3 cellular contexts compared by ENCODE assay signal in the genomic region with DNA sequence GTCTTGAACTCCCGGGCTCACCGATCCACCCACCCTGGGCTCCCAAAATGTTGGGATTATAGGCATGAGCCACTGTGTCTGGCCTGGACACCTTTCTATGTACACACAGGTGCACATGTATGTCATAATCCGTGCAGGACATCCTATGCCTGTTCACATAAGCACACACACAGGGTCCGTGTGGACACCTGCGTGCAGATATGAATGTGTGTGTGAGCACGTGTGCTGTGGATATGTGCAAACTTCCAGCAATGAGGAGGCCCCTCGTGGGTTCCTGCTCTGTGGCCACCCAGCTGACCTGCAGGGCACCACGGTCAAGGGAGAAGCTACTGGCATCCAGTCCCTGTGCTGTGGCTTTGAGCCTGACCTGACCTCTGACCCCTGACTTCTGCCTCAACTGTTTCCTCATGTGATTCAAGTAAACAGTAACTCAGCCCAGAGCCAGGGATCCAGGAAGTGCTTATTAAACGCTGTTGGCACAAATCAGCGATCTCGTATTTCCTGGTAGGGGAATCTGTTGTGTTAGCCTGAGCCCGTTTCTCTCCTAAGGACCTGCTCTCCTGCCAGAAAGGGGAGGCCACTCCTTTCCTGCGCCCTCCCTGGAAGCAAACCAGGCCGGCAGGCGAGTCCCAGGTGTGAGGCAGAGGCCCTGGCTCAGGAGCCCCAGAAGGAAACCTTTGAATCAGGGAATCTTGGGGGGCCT.
TF ChIP-seq lines count a peak whose summit lies in the region.

No MANE protein-coding gene starts in this region.

TF ChIP-seq in IMR-90, 13 proteins besides CTCF, POLR2A, EP300 and RAD21:
- no peak for TF ChIP-seq MAFK (IDR thresholded peaks at IDR 0.05; ENCODE audit: low read depth, low read length)
- TF ChIP-seq BHLHE40 (IDR thresholded peaks at IDR 0.05; ENCODE audit: low read depth, low read length): peak; percentile 37; the same call in 1 of the 2 replicates

TF ChIP-seq in K562, 482 proteins besides CTCF, POLR2A, EP300 and RAD21:
- TF ChIP-seq NR2C1 (IDR thresholded peaks at IDR 0.05): 0 out of 2 replicates have a peak, but pooled peaks have one; percentile 13
- TF ChIP-seq NR2C1 (tag; IDR thresholded peaks at IDR 0.05): 0 out of 2 replicates have a peak, but pooled peaks have one; percentile 28
- no peak for TF ChIP-seq TCF7L2 (IDR thresholded peaks at IDR 0.05; ENCODE audit: low read depth, low read length)

TF ChIP-seq in liver, 16 proteins besides CTCF, POLR2A, EP300 and RAD21:
- TF ChIP-seq FOXA2 (IDR thresholded peaks at IDR 0.05): peak; percentile 86
- TF ChIP-seq, protein P1, sequence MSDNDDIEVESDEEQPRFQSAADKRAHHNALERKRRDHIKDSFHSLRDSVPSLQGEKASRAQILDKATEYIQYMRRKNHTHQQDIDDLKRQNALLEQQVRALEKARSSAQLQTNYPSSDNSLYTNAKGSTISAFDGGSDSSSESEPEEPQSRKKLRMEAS (IDR thresholded peaks at IDR 0.05): no peak
- no peak for TF ChIP-seq TAF1 (conservative IDR thresholded peaks at IDR 0.05)
- peak; percentile 85 to 88 for TF ChIP-seq HNF4A (conservative IDR thresholded peaks at IDR 0.05)
- peak; percentile 99 for TF ChIP-seq RXRA (IDR thresholded peaks at IDR 0.05)
- TF ChIP-seq EGR1 (IDR thresholded peaks at IDR 0.05; ENCODE audit: low read depth in 2 of 2): peak; percentile 60 to 86
- TF ChIP-seq YY1 (IDR thresholded peaks at IDR 0.05): no peak
- TF ChIP-seq NR2F2 (IDR thresholded peaks at IDR 0.05): peak; percentile 100
- TF ChIP-seq, protein P2, sequence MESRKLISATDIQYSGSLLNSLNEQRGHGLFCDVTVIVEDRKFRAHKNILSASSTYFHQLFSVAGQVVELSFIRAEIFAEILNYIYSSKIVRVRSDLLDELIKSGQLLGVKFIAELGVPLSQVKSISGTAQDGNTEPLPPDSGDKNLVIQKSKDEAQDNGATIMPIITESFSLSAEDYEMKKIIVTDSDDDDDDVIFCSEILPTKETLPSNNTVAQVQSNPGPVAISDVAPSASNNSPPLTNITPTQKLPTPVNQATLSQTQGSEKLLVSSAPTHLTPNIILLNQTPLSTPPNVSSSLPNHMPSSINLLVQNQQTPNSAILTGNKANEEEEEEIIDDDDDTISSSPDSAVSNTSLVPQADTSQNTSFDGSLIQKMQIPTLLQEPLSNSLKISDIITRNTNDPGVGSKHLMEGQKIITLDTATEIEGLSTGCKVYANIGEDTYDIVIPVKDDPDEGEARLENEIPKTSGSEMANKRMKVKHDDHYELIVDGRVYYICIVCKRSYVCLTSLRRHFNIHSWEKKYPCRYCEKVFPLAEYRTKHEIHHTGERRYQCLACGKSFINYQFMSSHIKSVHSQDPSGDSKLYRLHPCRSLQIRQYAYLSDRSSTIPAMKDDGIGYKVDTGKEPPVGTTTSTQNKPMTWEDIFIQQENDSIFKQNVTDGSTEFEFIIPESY (IDR thresholded peaks at IDR 0.05): no peak
- peak; percentile 90 for TF ChIP-seq SP1 (IDR thresholded peaks at IDR 0.05)
- peak; percentile 18 for TF ChIP-seq HNF4G (IDR thresholded peaks at IDR 0.05)
- TF ChIP-seq FOXA1 (IDR thresholded peaks at IDR 0.05): peak; percentile 65
- peak in 1 of 2 donors; percentile 77 for TF ChIP-seq GABPA (IDR thresholded peaks at IDR 0.05 in 1 of 2, conservative IDR thresholded peaks at IDR 0.05 in 1 of 2)
